ENCODE assay signal across 28 cellular contexts in genomic region chr3:172170310-172170709, GRCh38.
DNase-seq lines count a peak whose midpoint lies in the region; ATAC-seq and TF ChIP-seq lines count a peak whose summit lies in the region.
"Had no signal": no experiment of that assay in that cellular context is flagged by ENCODE, and none has a peak within 500 bp of the region (broad histone marks: within the 10 kb centered on the region; RNA-seq: fewer than 3 reads in every experiment).

No MANE protein-coding gene starts in this region.

- H3K79me1 ChIP-seq in mesendoderm (ENCODE audit: low read length): peaks cover 17% of the 10 kb centered on the region

- peaks cover 6% of the 10 kb centered on the region for H3K27me3 Mint-ChIP-seq in GM23338 (ENCODE audit: insufficient read depth, low read depth, poor library complexity)
- no peaks in the 10 kb centered on the region for H3K27me3 Mint-ChIP-seq in osteocyte (ENCODE audit: unreplicated experiment)
- no peaks in the 10 kb centered on the region for H3K27me3 Mint-ChIP-seq in natural killer cell (ENCODE audit: low read depth in 2 of 2)
- H3K27me3 Mint-ChIP-seq: activated CD4-positive, alpha-beta memory T cell treated with anti-CD3 and anti-CD28 coated beads for 36 hours; activated T-helper 17 cell treated with anti-CD3 and anti-CD28 coated beads, Interleukin-2, amount 50 U/mL, for 72 hours; progenitor cell of endocrine pancreas; T-cell had no signal

- H3K4me1 Mint-ChIP-seq in GM23338: peaks cover 77% of the 10 kb centered on the region
- peaks cover 69% of the 10 kb centered on the region for H3K4me1 Mint-ChIP-seq in osteocyte (ENCODE audit: unreplicated experiment)
- peaks cover 65 to 66% of the 10 kb centered on the region in 2 donors for H3K4me1 Mint-ChIP-seq in natural killer cell

- no peaks in the 10 kb centered on the region for H3F3A ChIP-seq in GM23338 (replicated peaks; ENCODE audit: low read depth)

- peak overlapping the region; percentile 27 for H3K4me2 ChIP-seq in GM23338
- H3K4me2 ChIP-seq in mesendoderm (ENCODE audit: low read length): no peak overlapping the region

- peak overlapping the region; percentile 93 for H3K27ac Mint-ChIP-seq in GM23338
- peak overlapping the region; percentile 27 for H3K27ac Mint-ChIP-seq in osteocyte (ENCODE audit: unreplicated experiment)
- H3K27ac Mint-ChIP-seq in natural killer cell: no peak overlapping the region
- H3K27ac Mint-ChIP-seq: activated CD4-positive, alpha-beta memory T cell treated with anti-CD3 and anti-CD28 coated beads for 36 hours; activated naive CD4-positive, alpha-beta T cell treated with anti-CD3 and anti-CD28 coated beads, Interleukin-2, amount 50 U/mL, for 72 hours; activated T-helper 17 cell treated with anti-CD3 and anti-CD28 coated beads, Interleukin-2, amount 50 U/mL, for 72 hours; T-cell had no signal

- ATAC-seq in GM23338 (no peak), natural killer cell (no peak)
- ATAC-seq: activated CD4-positive, CD25-positive, alpha-beta regulatory T cell treated with anti-CD3 and anti-CD28 coated beads, Interleukin-2, amount 50 U/mL, for 24 hours; activated naive CD4-positive, alpha-beta T cell treated with anti-CD3 and anti-CD28 coated beads, Interleukin-2, amount 50 U/mL, for 72 hours; activated T-helper 17 cell treated with anti-CD3 and anti-CD28 coated beads, Interleukin-2, amount 50 U/mL, for 72 hours; K562; T-cell; upper lobe of right lung had no signal

- H3K23ac ChIP-seq in mesendoderm (ENCODE audit: low read length): no peak overlapping the region

- H3K18ac ChIP-seq in mesendoderm (ENCODE audit: low read length): no peak overlapping the region

- no peak for TF ChIP-seq CTCF in GM23338 (conservative IDR thresholded peaks at IDR 0.05; ENCODE audit: low read depth in 2 of 2)
- TF ChIP-seq CTCF in osteocyte (IDR thresholded peaks at IDR 0.05): no peak
- TF ChIP-seq CTCF in natural killer cell (IDR thresholded peaks at IDR 0.05): no peak

- H4K20me1 ChIP-seq in GM23338 (replicated peaks; ENCODE audit: insufficient read depth): no peaks in the 10 kb centered on the region

- H3K27me3 ChIP-seq in GM23338 (ENCODE audit: insufficient read depth) (no peaks in the 10 kb centered on the region), iPS-20b (ENCODE audit: insufficient read depth, low read length) (no peaks in the 10 kb centered on the region), mesendoderm (ENCODE audit: insufficient read depth, low read length, poor library complexity) (no peaks in the 10 kb centered on the region), HAP-1 (ENCODE audit: low read depth) (no peaks in the 10 kb centered on the region)
- H3K27me3 ChIP-seq: Peyer's patch, SJSA1, upper lobe of right lung had no signal

- H3K9me2 ChIP-seq in GM23338 (ENCODE audit: insufficient read depth): no peaks in the 10 kb centered on the region

- H3K4me1 ChIP-seq in GM23338 (ENCODE audit: insufficient read depth): peaks cover 56% of the 10 kb centered on the region
- peaks cover 50% of the 10 kb centered on the region for H3K4me1 ChIP-seq in iPS-20b (ENCODE audit: insufficient read depth, low read length)
- H3K4me1 ChIP-seq in mesendoderm (ENCODE audit: control insufficient read depth, low read depth, low read length): peaks cover 16% of the 10 kb centered on the region
- H3K4me1 ChIP-seq in HAP-1: peaks cover 23% of the 10 kb centered on the region

- no peak overlapping the region for H2AK5ac ChIP-seq in mesendoderm (ENCODE audit: low read length)

- H3K27ac ChIP-seq in GM23338 (ENCODE audit: low read depth) (peak overlapping the region; percentile 43), adipose tissue (ENCODE audit: low read depth, low read length) (peak overlapping the region; percentile 57), iPS-20b (ENCODE audit: low read length) (peak overlapping the region; percentile 8), mesendoderm (ENCODE audit: low read depth, low read length) (no peak overlapping the region)
- H3K27ac ChIP-seq: Peyer's patch, SJSA1, upper lobe of right lung had no signal

- no peak overlapping the region for H2AFZ ChIP-seq in GM23338

- peaks cover 62% of the 10 kb centered on the region for H3K79me2 ChIP-seq in GM23338 (replicated peaks; ENCODE audit: insufficient read depth)
- H3K79me2 ChIP-seq in mesendoderm (ENCODE audit: control insufficient read depth, insufficient read depth, low read length): peaks cover 33% of the 10 kb centered on the region

- no peaks in the 10 kb centered on the region for H3K9me3 Mint-ChIP-seq in GM23338
- no peaks in the 10 kb centered on the region for H3K9me3 Mint-ChIP-seq in osteocyte (ENCODE audit: unreplicated experiment)
- no peaks in the 10 kb centered on the region for H3K9me3 Mint-ChIP-seq in natural killer cell
- H3K9me3 Mint-ChIP-seq: activated naive CD4-positive, alpha-beta T cell treated with anti-CD3 and anti-CD28 coated beads, Interleukin-2, amount 50 U/mL, for 72 hours; activated T-helper 17 cell treated with anti-CD3 and anti-CD28 coated beads, Interleukin-2, amount 50 U/mL, for 72 hours; immature natural killer cell; T-cell had no signal

- 71 to 88% (median 88%) methylated on average over 5 of the region's 5 CpGs for WGBS in adipose tissue, 3 donors
- WGBS in mesendoderm (ENCODE audit: extremely low coverage, insufficient coverage, low lambda C conversion rate): no CpG with 5 or more reads among the region's 5 CpGs

- no peak overlapping the region for H3K56ac ChIP-seq in mesendoderm (ENCODE audit: low read length)

- H2BK15ac ChIP-seq in mesendoderm (replicated peaks; ENCODE audit: low read depth): no peak overlapping the region

- intact Hi-C loops in natural killer cell (cut with micrococcal nuclease): loop anchor here (5.0 kb wide), 1 partner anchor 42 kb away; no protein-coding TSS in a partner anchor

- H3K9me3 ChIP-seq in iPS-20b (ENCODE audit: insufficient read depth, low read depth, low read length) (no peaks in the 10 kb centered on the region), HAP-1 (no peaks in the 10 kb centered on the region)
- H3K9me3 ChIP-seq: left ventricle myocardium inferior, Peyer's patch, SJSA1, upper lobe of right lung had no signal

- H3K9ac ChIP-seq in iPS-20b (ENCODE audit: low read depth, low read length) (no peak overlapping the region; the same call in 1 of the 2 replicates), mesendoderm (ENCODE audit: low read length) (no peak overlapping the region)

- H3K4me3 ChIP-seq in GM23338 (no peak overlapping the region), iPS-20b (ENCODE audit: low read length) (no peak overlapping the region), mesendoderm (ENCODE audit: low read length) (no peak overlapping the region), HAP-1 (no peak overlapping the region)
- H3K4me3 ChIP-seq: K562, left ventricle myocardium inferior, Peyer's patch, SJSA1, upper lobe of right lung had no signal

- DNase-seq in GM23338 (ENCODE audit: low spot score) (no peak), osteocyte (ENCODE audit: extremely low spot score, unreplicated experiment) (no peak), mesendoderm (no peak), cerebellar cortex (ENCODE audit: low spot score) (no peak), HAP-1 (ENCODE audit: low spot score in 2 of 2) (no peak), natural killer cell (no peak)
- DNase-seq: ACHN; activated CD4-positive, alpha-beta memory T cell treated with anti-CD3 and anti-CD28 coated beads for 36 hours; activated CD8-positive, alpha-beta memory T cell treated with anti-CD3 and anti-CD28 coated beads, Interleukin-2, amount 50 U/mL, for 48 hours; COR-L47; DMS79; foreskin fibroblast; GF-D8; immature natural killer cell; left ventricle myocardium inferior; MM.1S; NCI-H1436 treated with DMSO at 0.1 percent for 48 hours; Peyer's patch; T-cell; upper lobe of right lung had no signal

- in situ Hi-C loops in HAP-1 (cut with MboI; ENCODE audit: low sequenced_read_pairs): no loop called here

- H2BK120ac ChIP-seq in mesendoderm (ENCODE audit: low read depth, low read length): no peak overlapping the region

- no peak overlapping the region for H3K4ac ChIP-seq in mesendoderm (ENCODE audit: low read depth, low read length)

- H3K36me3 Mint-ChIP-seq in GM23338 (ENCODE audit: low read depth): no peaks in the 10 kb centered on the region
- H3K36me3 Mint-ChIP-seq in osteocyte (ENCODE audit: unreplicated experiment): peaks cover 8% of the 10 kb centered on the region
- H3K36me3 Mint-ChIP-seq in natural killer cell: no peaks in the 10 kb centered on the region
- H3K36me3 Mint-ChIP-seq: activated naive CD4-positive, alpha-beta T cell treated with anti-CD3 and anti-CD28 coated beads, Interleukin-2, amount 50 U/mL, for 72 hours had no signal

- H3K4me3 Mint-ChIP-seq in GM23338 (no peak overlapping the region), osteocyte (ENCODE audit: unreplicated experiment) (no peak overlapping the region), natural killer cell (no peak overlapping the region)
- H3K4me3 Mint-ChIP-seq: activated CD4-positive, alpha-beta memory T cell treated with anti-CD3 and anti-CD28 coated beads for 36 hours; activated T-helper 17 cell treated with anti-CD3 and anti-CD28 coated beads, Interleukin-2, amount 50 U/mL, for 72 hours; immature natural killer cell; T-cell had no signal

- no peak overlapping the region for H4K8ac ChIP-seq in mesendoderm (ENCODE audit: low read depth, low read length)

- H3K36me3 ChIP-seq in GM23338 (ENCODE audit: insufficient read depth): no peaks in the 10 kb centered on the region
- H3K36me3 ChIP-seq in iPS-20b (ENCODE audit: insufficient read depth, low read depth, low read length): no peaks in the 10 kb centered on the region
- no peaks in the 10 kb centered on the region for H3K36me3 ChIP-seq in mesendoderm (ENCODE audit: control insufficient read depth, insufficient read depth, low read length)
- no peaks in the 10 kb centered on the region for H3K36me3 ChIP-seq in HAP-1 (replicated peaks)
- H3K36me3 ChIP-seq: left ventricle myocardium inferior, Peyer's patch, upper lobe of right lung had no signal

- H4K5ac ChIP-seq in mesendoderm (ENCODE audit: low read length): no peak overlapping the region

- no peak overlapping the region for H2BK5ac ChIP-seq in mesendoderm (ENCODE audit: low read length)

TF ChIP-seq in GM23338, 12 proteins besides CTCF, POLR2A, EP300 and RAD21 (continues in another document):
- TF ChIP-seq POLR2AphosphoS5 (IDR thresholded peaks at IDR 0.05; ENCODE audit: low read depth) (no peak), CREB1 (CRISPR knock-in tag; IDR thresholded peaks at IDR 0.05; ENCODE audit: low read depth) (no peak)

Comparison
In these comparisons a context has a peak if more than half of its experiments do, and no peak if none do; other contexts are left out.
1. H3K27ac Mint-ChIP-seq: peak in GM23338 (single experiment) and osteocyte (single experiment); none in natural killer cell (0 of 2).